In the genomic region with DNA sequence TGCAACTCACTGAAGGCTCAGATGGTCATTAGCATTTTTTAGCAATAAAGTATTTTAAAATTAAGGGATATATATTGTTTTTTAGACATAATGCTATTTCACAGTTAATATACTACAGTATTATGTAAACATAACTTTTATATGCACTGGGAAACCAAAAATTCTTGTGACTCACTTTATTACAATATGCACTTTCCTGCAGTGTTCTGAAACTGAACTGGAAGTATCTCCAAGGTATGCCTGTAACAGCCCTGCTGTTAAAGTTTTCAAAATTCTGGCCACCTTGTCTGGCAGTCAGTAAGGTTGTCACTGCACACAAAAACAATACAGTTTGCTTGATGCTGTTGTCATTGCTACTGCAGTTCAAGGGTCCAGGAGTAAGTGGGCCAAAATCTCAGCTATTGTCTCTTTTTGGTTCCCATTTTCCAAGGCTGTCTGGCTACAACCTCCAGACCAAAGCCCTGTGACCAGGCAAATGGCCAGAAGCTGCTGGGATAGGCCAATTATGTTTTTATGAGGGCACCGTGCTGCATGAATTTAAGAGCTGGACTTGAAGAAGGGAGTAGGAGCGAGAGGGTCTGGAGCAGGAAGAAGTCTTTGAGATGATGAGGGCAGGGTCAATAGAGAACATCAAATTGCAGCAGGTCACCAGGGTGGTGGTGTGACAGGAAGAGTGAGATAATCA, we compare ENCODE assay signal across 19 cellular contexts.
DNase-seq lines count a peak whose midpoint lies in the region; ATAC-seq and TF ChIP-seq lines count a peak whose summit lies in the region.
"Had no signal": no experiment of that assay in that cellular context is flagged by ENCODE, and none has a peak within 500 bp of the region (broad histone marks: within the 10 kb centered on the region; RNA-seq: fewer than 3 reads in every experiment).

No MANE protein-coding gene starts in this region.

- H3K4me3 Mint-ChIP-seq in mesothelial cell of epicardium = no peak overlapping the region
- no peak overlapping the region for H3K4me3 Mint-ChIP-seq in activated T-cell treated with anti-CD3 and anti-CD28 coated beads, Interleukin-2, amount 50 U/mL, for 4 hours

- intact Hi-C loops in PC-3 (cut with micrococcal nuclease) = loop anchor here (1.0 to 10.0 kb wide), 5 partner anchors 45 to 437 kb away; no protein-coding TSS in a partner anchor
- intact Hi-C loops in posterior vena cava (cut with DNase I) = no loop called here

- H3K27me3 ChIP-seq in SK-N-SH (ENCODE audit: insufficient read depth) (no peaks in the 10 kb centered on the region), PC-3 (ENCODE audit: low read length) (no peaks in the 10 kb centered on the region)

- H3K9ac ChIP-seq in SK-N-SH (no peak overlapping the region), PC-3 (ENCODE audit: low read length) (no peak overlapping the region)

- no peak for ATAC-seq in SK-N-SH treated with all-trans-retinoic acid at 6 μM for 48 hours
- peak; percentile 94 for ATAC-seq in PC-3
- ATAC-seq in activated T-cell treated with anti-CD3 and anti-CD28 coated beads, Interleukin-2, amount 50 U/mL, for 4 hours = no peak
- no peak for ATAC-seq in activated naive CD4-positive, alpha-beta T cell treated with anti-CD3 and anti-CD28 coated beads, Interleukin-2, amount 50 U/mL, for 72 hours

- H3K4me1 ChIP-seq in SK-N-SH (ENCODE audit: control insufficient read depth in 1 of 2, insufficient read depth in 2 of 2, low read depth in 1 of 2, low read length in 1 of 2) (peaks cover 0 to 5% of the 10 kb centered on the region in 2 experiments; a peak in 2 of 4 replicates), PC-3 (ENCODE audit: insufficient read depth, low read length) (peaks cover 18% of the 10 kb centered on the region)
- H3K4me1 ChIP-seq: SJSA1 had no signal

- CTCF ChIA-PET in SK-N-SH (lab: Yijun Ruan, JAX) = no interaction called here
- CTCF ChIA-PET in PC-3 (lab: Charles Lee) = no interaction called here

- H3K9me3 ChIP-seq in SK-N-SH (no peaks in the 10 kb centered on the region), PC-3 (ENCODE audit: low read length) (no peaks in the 10 kb centered on the region)
- H3K9me3 ChIP-seq: SJSA1 had no signal

- H2AFZ ChIP-seq in SK-N-SH (ENCODE audit: low read depth) (no peak overlapping the region), PC-3 (ENCODE audit: low read length) (0 out of 2 replicates have a peak overlapping the region, but pooled peaks have one; percentile 11)

- no peaks in the 10 kb centered on the region for H4K20me1 ChIP-seq in SK-N-SH (ENCODE audit: insufficient read depth)
- H4K20me1 ChIP-seq in PC-3 (ENCODE audit: low read length) = no peaks in the 10 kb centered on the region

- H3K27me3 Mint-ChIP-seq in mesothelial cell of epicardium (ENCODE audit: low read depth) = no peaks in the 10 kb centered on the region
- H3K27me3 Mint-ChIP-seq in activated T-cell treated with anti-CD3 and anti-CD28 coated beads, Interleukin-2, amount 50 U/mL, for 4 hours (ENCODE audit: low read depth) = no peaks in the 10 kb centered on the region

- no peaks in the 10 kb centered on the region for H3K9me2 ChIP-seq in SK-N-SH
- 0 out of 2 replicates have a peak, but pooled peaks cover 8% of the 10 kb centered on the region for H3K9me2 ChIP-seq in PC-3 (replicated peaks; ENCODE audit: low read length)

- BruUV-seq in PC-3 (replicated peaks; lab: Mats Ljungman, UMichigan) = no TSS peak

- no peak overlapping the region for H3K27ac ChIP-seq in SK-N-SH (ENCODE audit: low read depth in 2 of 2, low read length in 1 of 2)
- no peak overlapping the region for H3K27ac ChIP-seq in PC-3 (ENCODE audit: low read length)
- H3K27ac ChIP-seq: C4-2B, HL-60, SJSA1 had no signal

- H3K36me3 Mint-ChIP-seq in mesothelial cell of epicardium = peaks cover 6% of the 10 kb centered on the region
- no peaks in the 10 kb centered on the region for H3K36me3 Mint-ChIP-seq in activated T-cell treated with anti-CD3 and anti-CD28 coated beads, Interleukin-2, amount 50 U/mL, for 4 hours (ENCODE audit: insufficient read depth)
- H3K36me3 Mint-ChIP-seq in activated naive CD4-positive, alpha-beta T cell treated with anti-CD3 and anti-CD28 coated beads, Interleukin-2, amount 50 U/mL, for 72 hours = no peaks in the 10 kb centered on the region

- TF ChIP-seq CTCF in SK-N-SH (IDR thresholded peaks at IDR 0.05) = no peak
- no peak for TF ChIP-seq CTCF in PC-3 (conservative IDR thresholded peaks at IDR 0.05; ENCODE audit: low read depth, low read length)
- TF ChIP-seq CTCF in mesothelial cell of epicardium (IDR thresholded peaks at IDR 0.05; ENCODE audit: unreplicated experiment) = no peak

- TF ChIP-seq EP300 in SK-N-SH (IDR thresholded peaks at IDR 0.05; ENCODE audit: borderline replicate concordance in 1 of 2, low read depth in 1 of 2, low read length in 1 of 2) = no peak

- H3K79me2 ChIP-seq in SK-N-SH (ENCODE audit: insufficient read depth) (no peaks in the 10 kb centered on the region), PC-3 (ENCODE audit: low read length) (no peaks in the 10 kb centered on the region)

- H3F3A ChIP-seq in SK-N-SH (replicated peaks; ENCODE audit: insufficient read depth) (no peaks in the 10 kb centered on the region), PC-3 (ENCODE audit: low read length, unreplicated experiment) (no peaks in the 10 kb centered on the region)

- H3K27ac Mint-ChIP-seq in mesothelial cell of epicardium = peak overlapping the region; percentile 23
- H3K27ac Mint-ChIP-seq in activated naive CD4-positive, alpha-beta T cell treated with anti-CD3 and anti-CD28 coated beads, Interleukin-2, amount 50 U/mL, for 72 hours = no peak overlapping the region

- WGBS in SK-N-SH (ENCODE audit: low lambda C conversion rate) = 68% methylated on average over 2 of the region's 2 CpGs

- H3K4me3 ChIP-seq in SK-N-SH (ENCODE audit: low read depth in 2 of 2, low read length in 1 of 2) (no peak overlapping the region), PC-3 (ENCODE audit: low read length) (no peak overlapping the region; the same call in 1 of the 2 replicates)
- H3K4me3 ChIP-seq: SJSA1 had no signal

- peaks cover 13% of the 10 kb centered on the region for H3K9me3 Mint-ChIP-seq in mesothelial cell of epicardium
- no peaks in the 10 kb centered on the region for H3K9me3 Mint-ChIP-seq in activated T-cell treated with anti-CD3 and anti-CD28 coated beads, Interleukin-2, amount 50 U/mL, for 4 hours
- no peaks in the 10 kb centered on the region for H3K9me3 Mint-ChIP-seq in activated naive CD4-positive, alpha-beta T cell treated with anti-CD3 and anti-CD28 coated beads, Interleukin-2, amount 50 U/mL, for 72 hours

- TF ChIP-seq RAD21 in SK-N-SH (IDR thresholded peaks at IDR 0.05; ENCODE audit: low read length) = no peak

- POLR2A ChIA-PET in SK-N-SH (lab: Yijun Ruan, JAX) (no interaction called here), PC-3 (lab: Charles Lee; ENCODE audit: unreplicated experiment) (no interaction called here)

- peak; percentile 23 for DNase-seq in SK-N-SH
- peak; percentile 53 for DNase-seq in PC-3
- no peak for DNase-seq in mesothelial cell of epicardium (ENCODE audit: low spot score in 2 of 2, unreplicated experiment in 2 of 2)
- DNase-seq in activated T-cell treated with anti-CD3 and anti-CD28 coated beads, Interleukin-2, amount 50 U/mL, for 4 hours = no peak
- no peak for DNase-seq in posterior vena cava (ENCODE audit: low spot score)
- no peak for DNase-seq in activated naive CD4-positive, alpha-beta T cell treated with anti-CD3 and anti-CD28 coated beads, Interleukin-2, amount 50 U/mL, for 72 hours (ENCODE audit: low spot score in 2 of 2)
- no peak for DNase-seq in NK-92 (lab: John Stamatoyannopoulos, UW; ENCODE audit: unreplicated experiment)
- DNase-seq: DND-41, H7, NCI-H1105, NCI-H2081, NCI-H2171 treated with DMSO at 0.1 percent for 48 hours, OCI-M1, RPMI8226, SW 1271 had no signal

- H3K4me1 Mint-ChIP-seq in mesothelial cell of epicardium = peaks cover 13% of the 10 kb centered on the region
- H3K4me1 Mint-ChIP-seq in activated T-cell treated with anti-CD3 and anti-CD28 coated beads, Interleukin-2, amount 50 U/mL, for 4 hours (ENCODE audit: low read depth) = no peaks in the 10 kb centered on the region

- H3K36me3 ChIP-seq in SK-N-SH (replicated peaks in 1 of 2; ENCODE audit: control insufficient read depth in 1 of 2, insufficient read depth in 2 of 2, low read length in 1 of 2) = no peaks in the 10 kb centered on the region
- no peaks in the 10 kb centered on the region for H3K36me3 ChIP-seq in PC-3 (ENCODE audit: low read depth, low read length)
- H3K36me3 ChIP-seq: SJSA1 had no signal

- no peak overlapping the region for H3K4me2 ChIP-seq in SK-N-SH
- peak overlapping the region; percentile 58 for H3K4me2 ChIP-seq in PC-3 (ENCODE audit: low read length)

TF ChIP-seq in SK-N-SH, 30 proteins besides CTCF, POLR2A, EP300 and RAD21 (continues in another document):
- TF ChIP-seq MXI1 (IDR thresholded peaks at IDR 0.05; ENCODE audit: low read depth, low read length) (no peak), ELF1 (IDR thresholded peaks at IDR 0.05) (no peak), RFX5 (IDR thresholded peaks at IDR 0.05; ENCODE audit: low read length) (no peak), CHD2 (IDR thresholded peaks at IDR 0.05; ENCODE audit: low read length, partially characterized antibody) (no peak), GABPA (IDR thresholded peaks at IDR 0.05; ENCODE audit: low read depth) (no peak)
- TF ChIP-seq, protein P1, sequence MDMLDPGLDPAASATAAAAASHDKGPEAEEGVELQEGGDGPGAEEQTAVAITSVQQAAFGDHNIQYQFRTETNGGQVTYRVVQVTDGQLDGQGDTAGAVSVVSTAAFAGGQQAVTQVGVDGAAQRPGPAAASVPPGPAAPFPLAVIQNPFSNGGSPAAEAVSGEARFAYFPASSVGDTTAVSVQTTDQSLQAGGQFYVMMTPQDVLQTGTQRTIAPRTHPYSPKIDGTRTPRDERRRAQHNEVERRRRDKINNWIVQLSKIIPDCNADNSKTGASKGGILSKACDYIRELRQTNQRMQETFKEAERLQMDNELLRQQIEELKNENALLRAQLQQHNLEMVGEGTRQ (IDR thresholded peaks at IDR 0.05; ENCODE audit: borderline replicate concordance, low read depth, low read length) = no peak

TF ChIP-seq in SK-N-SH treated with all-trans-retinoic acid at 6 μM for 48 hours, 23 proteins besides CTCF, POLR2A, EP300 and RAD21 (continues in another document):
- TF ChIP-seq CSDC2 (CRISPR knock-in tag; IDR thresholded peaks at IDR 0.05) (no peak), ZC3H10 (CRISPR knock-in tag; IDR thresholded peaks at IDR 0.05) (no peak), BACH2 (CRISPR knock-in tag; IDR thresholded peaks at IDR 0.05; ENCODE audit: borderline replicate concordance) (no peak), ARNTL (CRISPR knock-in tag; IDR thresholded peaks at IDR 0.05; ENCODE audit: borderline replicate concordance, low read depth) (no peak), ZNF565 (CRISPR knock-in tag; conservative IDR thresholded peaks at IDR 0.05; ENCODE audit: low read depth) (no peak)

Comparison
In these comparisons a context has a peak if more than half of its experiments do, and no peak if none do; other contexts are left out.
1. DNase-seq: peak in SK-N-SH (single experiment) and PC-3 (single experiment); none in mesothelial cell of epicardium (0 of 2), activated T-cell treated with anti-CD3 and anti-CD28 coated beads, Interleukin-2, amount 50 U/mL, for 4 hours (single experiment), posterior vena cava (single experiment), activated naive CD4-positive, alpha-beta T cell treated with anti-CD3 and anti-CD28 coated beads, Interleukin-2, amount 50 U/mL, for 72 hours (0 of 2) and NK-92 (single experiment).